14 cellular contexts compared by ENCODE assay signal in the genomic region with DNA sequence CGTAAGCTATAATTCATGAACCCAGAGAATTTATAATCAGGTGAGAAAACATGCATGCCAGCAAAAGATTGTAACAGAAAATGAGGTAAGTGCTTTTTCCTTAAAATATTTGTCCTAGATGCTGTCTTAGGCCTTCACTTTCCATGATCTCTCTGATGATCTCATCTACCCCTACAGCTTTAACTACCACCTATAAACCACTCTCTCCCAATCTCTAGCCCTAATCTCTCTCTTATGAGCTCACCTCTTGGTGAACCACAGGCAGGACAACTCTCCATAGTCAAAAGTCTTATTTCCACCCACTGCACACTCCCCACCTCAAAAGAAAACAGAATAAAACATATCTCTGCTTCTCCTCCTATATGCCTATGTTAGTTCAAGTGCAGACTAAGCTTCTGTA.
DNase-seq lines count a peak whose midpoint lies in the region; ATAC-seq and TF ChIP-seq lines count a peak whose summit lies in the region.
"Had no signal": no experiment of that assay in that cellular context is flagged by ENCODE, and none has a peak within 500 bp of the region (broad histone marks: within the 10 kb centered on the region; RNA-seq: fewer than 3 reads in every experiment).

No MANE protein-coding gene starts in this region.

- H3K36me3 Mint-ChIP-seq in osteocyte (ENCODE audit: unreplicated experiment), result no peaks in the 10 kb centered on the region

- H3K4me2 ChIP-seq in mammary epithelial cell (ENCODE audit: insufficient read depth, low read depth, low read length) (no peak overlapping the region), PC-9 (no peak overlapping the region)
- H3K4me2 ChIP-seq: A549 had no signal

- ATAC-seq in foreskin keratinocyte, result no peak
- ATAC-seq in HG03196 (IDR thresholded peaks at IDR 0.05; ENCODE audit: unreplicated experiment), result no peak
- ATAC-seq: A549 had no signal

- H3K4me1 Mint-ChIP-seq in osteocyte (ENCODE audit: unreplicated experiment), result peaks cover 2% of the 10 kb centered on the region

- peaks cover 21% of the 10 kb centered on the region for H3K27me3 Mint-ChIP-seq in osteocyte (ENCODE audit: unreplicated experiment)

- H3K9me3 Mint-ChIP-seq in osteocyte (ENCODE audit: unreplicated experiment), result no peaks in the 10 kb centered on the region
- H3K9me3 Mint-ChIP-seq: CD4-positive, alpha-beta T cell had no signal

- H3K9me2 ChIP-seq in PC-9 (ENCODE audit: insufficient read depth), result no peaks in the 10 kb centered on the region

- H3K79me2 ChIP-seq in mammary epithelial cell (ENCODE audit: insufficient read depth, low read length), result no peaks in the 10 kb centered on the region
- H3K79me2 ChIP-seq in PC-9 (ENCODE audit: low read depth), result no peaks in the 10 kb centered on the region

- in situ Hi-C loops in mammary epithelial cell (cut with MboI; ENCODE audit: low sequenced_read_pairs in 2 of 2), result no loop called here

- CTCF ChIA-PET in mammary epithelial cell (lab: Charles Lee; ENCODE audit: low non-redundant PET) (no interaction called here), PC-9 (lab: Charles Lee) (no interaction called here)

- TF ChIP-seq CTCF in mammary epithelial cell (conservative IDR thresholded peaks at IDR 0.05 in 1 of 2, IDR thresholded peaks at IDR 0.05 in 1 of 2; ENCODE audit: extremely low read depth in 1 of 2, insufficient read depth in 1 of 2, low read depth in 1 of 2, low read length in 2 of 2) (no peak), breast epithelium (IDR thresholded peaks at IDR 0.05) (no peak), foreskin keratinocyte (conservative IDR thresholded peaks at IDR 0.05) (no peak), osteocyte (IDR thresholded peaks at IDR 0.05) (no peak), PC-9 (conservative IDR thresholded peaks at IDR 0.05) (no peak)

- no peak overlapping the region for H3K9ac ChIP-seq in mammary epithelial cell (ENCODE audit: insufficient read depth, low read length)

- DNase-seq in mammary epithelial cell (peak; percentile 41), breast epithelium (ENCODE audit: low spot score in 2 of 2) (no peak), foreskin keratinocyte (peak in 1 of 2 donors; percentile 30), osteocyte (ENCODE audit: extremely low spot score, unreplicated experiment) (peak; percentile 2), PC-9 (no peak), midbrain (lab: John Stamatoyannopoulos, UW) (no peak)
- DNase-seq: AML-193; Caco-2; CD4-positive, alpha-beta T cell; H9 had no signal

- H3K4me3 ChIP-seq in mammary epithelial cell (replicated peaks in 1 of 3; ENCODE audit: insufficient read depth in 1 of 3, low read depth in 2 of 3, low read length in 3 of 3), result no peak overlapping the region
- H3K4me3 ChIP-seq in breast epithelium, result no peak overlapping the region
- H3K4me3 ChIP-seq in PC-9, result no peak overlapping the region
- H3K4me3 ChIP-seq: A549 had no signal

- POLR2A ChIA-PET in PC-9 (lab: Charles Lee; ENCODE audit: unreplicated experiment), result no interaction called here

- H3F3A ChIP-seq in PC-9 (ENCODE audit: insufficient read depth, low read depth), result no peaks in the 10 kb centered on the region

- 100% methylated on average over 1 of the region's 1 CpG for WGBS in mammary epithelial cell (ENCODE audit: low coverage, missing lambda C conversion rate)

- H4K20me1 ChIP-seq in mammary epithelial cell (ENCODE audit: insufficient read depth, low read length) (no peaks in the 10 kb centered on the region), PC-9 (ENCODE audit: insufficient read depth) (no peaks in the 10 kb centered on the region)

- TF ChIP-seq POLR2A in breast epithelium (IDR thresholded peaks at IDR 0.05), result no peak

- no peak overlapping the region for H3K4me3 Mint-ChIP-seq in osteocyte (ENCODE audit: unreplicated experiment)
- H3K4me3 Mint-ChIP-seq: CD4-positive, alpha-beta T cell; H9 had no signal

- no peak overlapping the region for H3K27ac Mint-ChIP-seq in osteocyte (ENCODE audit: unreplicated experiment)
- H3K27ac Mint-ChIP-seq: CD4-positive, alpha-beta T cell; H9 had no signal

- peaks cover 57% of the 10 kb centered on the region for H3K4me1 ChIP-seq in mammary epithelial cell (ENCODE audit: insufficient read depth, low read length)
- peaks cover 0 to 8% of the 10 kb centered on the region in 2 donors for H3K4me1 ChIP-seq in breast epithelium
- H3K4me1 ChIP-seq in foreskin keratinocyte, result peaks cover 38% of the 10 kb centered on the region
- no peaks in the 10 kb centered on the region for H3K4me1 ChIP-seq in PC-9 (replicated peaks; ENCODE audit: insufficient read depth)
- H3K4me1 ChIP-seq: A549 had no signal

- H3K27me3 ChIP-seq in mammary epithelial cell (ENCODE audit: insufficient read depth, low read length), result no peaks in the 10 kb centered on the region
- no peaks in the 10 kb centered on the region for H3K27me3 ChIP-seq in breast epithelium
- no peaks in the 10 kb centered on the region for H3K27me3 ChIP-seq in foreskin keratinocyte
- peaks cover 27% of the 10 kb centered on the region for H3K27me3 ChIP-seq in PC-9 (ENCODE audit: insufficient read depth, low read depth)

- intact Hi-C loops in mammary epithelial cell (cut with micrococcal nuclease) (no loop called here), breast epithelium (cut with DNase I; ENCODE audit: low total_unique reads) (no loop called here), PC-9 (cut with micrococcal nuclease; ENCODE audit: unreplicated experiment) (no loop called here)

- H3K27ac ChIP-seq in mammary epithelial cell (ENCODE audit: insufficient read depth, low read depth, low read length) (no peak overlapping the region), breast epithelium (peak overlapping the region in 1 of 2 donors; percentile 63), foreskin keratinocyte (peak overlapping the region; percentile 6), PC-9 (no peak overlapping the region)
- H3K27ac ChIP-seq: 22Rv1, A549, C4-2B had no signal

- H2AFZ ChIP-seq in mammary epithelial cell (ENCODE audit: low read depth, low read length), result no peak overlapping the region
- H2AFZ ChIP-seq in PC-9, result no peak overlapping the region

- H3K9me3 ChIP-seq in mammary epithelial cell (replicated peaks; ENCODE audit: insufficient read depth, low read length), result no peaks in the 10 kb centered on the region
- H3K9me3 ChIP-seq in breast epithelium, result no peaks in the 10 kb centered on the region
- H3K9me3 ChIP-seq in PC-9 (ENCODE audit: insufficient read depth, low read depth), result no peaks in the 10 kb centered on the region
- H3K9me3 ChIP-seq: A549, Caco-2 had no signal

- BruUV-seq in mammary epithelial cell (replicated peaks; lab: Mats Ljungman, UMichigan), result no TSS peak
- no TSS peak for BruUV-seq in PC-9 (replicated peaks; lab: Mats Ljungman, UMichigan)

- dilution Hi-C loops in mammary epithelial cell (cut with HindIII; ENCODE audit: low sequenced_read_pairs), result no loop called here

- no peaks in the 10 kb centered on the region for H3K36me3 ChIP-seq in mammary epithelial cell (ENCODE audit: insufficient read depth, low read length)
- no peaks in the 10 kb centered on the region for H3K36me3 ChIP-seq in breast epithelium
- H3K36me3 ChIP-seq in PC-9 (ENCODE audit: low read depth), result no peaks in the 10 kb centered on the region

Comparison
In these comparisons a context has a peak if more than half of its experiments do, and no peak if none do; other contexts are left out.
1. DNase-seq: peak in mammary epithelial cell (single experiment) and osteocyte (single experiment); none in breast epithelium (0 of 2), PC-9 (0 of 2) and midbrain (single experiment).